9 cellular contexts compared by ENCODE assay signal in genomic region chr16:69917739-69918138, GRCh38.
DNase-seq lines count a peak whose midpoint lies in the region; ATAC-seq, FAIRE-seq and TF ChIP-seq lines count a peak whose summit lies in the region.
"Had no signal": no experiment of that assay in that cellular context is flagged by ENCODE, and none has a peak within 500 bp of the region (broad histone marks: within the 10 kb centered on the region; RNA-seq: fewer than 3 reads in every experiment).

No MANE protein-coding gene starts in this region.

- DNase-seq in coronary artery (ENCODE audit: low spot score) (peak; percentile 94), left kidney (ENCODE audit: low read depth, low spot score) (peak; percentile 80), urothelium cell line (ENCODE audit: low spot score) (peak; percentile 91), NCI-H82 (lab: John Stamatoyannopoulos, UW) (no peak)
- DNase-seq: activated CD8-positive, alpha-beta memory T cell treated with anti-CD3 and anti-CD28 coated beads, Interleukin-2, amount 10 ng/mL, durations not matched to agents 7 days and 5 days; NCI-H1436 treated with DMSO at 0.1 percent for 48 hours had no signal

- peak overlapping the region; percentile 11; the same call in 1 of the 2 replicates for H3K4me3 ChIP-seq in HUES6 (ENCODE audit: low read depth, low read length)
- peak overlapping the region; percentile 41 for H3K4me3 ChIP-seq in coronary artery

- ATAC-seq in HG02678 (IDR thresholded peaks at IDR 0.05; ENCODE audit: unreplicated experiment) (no peak), HG03196 (IDR thresholded peaks at IDR 0.05; ENCODE audit: unreplicated experiment) (no peak)
- ATAC-seq: activated CD8-positive, alpha-beta memory T cell treated with anti-CD3 and anti-CD28 coated beads, Interleukin-2, amount 10 ng/mL, durations not matched to agents 7 days and 5 days had no signal

- H3K36me3 ChIP-seq in HUES6 (ENCODE audit: control insufficient read depth, insufficient read depth, low read length), result no peaks in the 10 kb centered on the region

- H3K27ac ChIP-seq in HUES6 (ENCODE audit: low read depth, low read length) (peak overlapping the region; percentile 54; the same call in 1 of the 2 replicates), coronary artery (peak overlapping the region; percentile 76 to 91)

- peak; percentile 32 for FAIRE-seq in urothelium cell line (lab: Jason Lieb, UNC)

- no peaks in the 10 kb centered on the region for H3K27me3 ChIP-seq in HUES6 (ENCODE audit: control insufficient read depth, insufficient read depth, low read length)

- H3K9ac ChIP-seq in HUES6 (ENCODE audit: low read length), result peak overlapping the region; percentile 12

- H3K4me1 ChIP-seq in HUES6 (ENCODE audit: control insufficient read depth, insufficient read depth, low read length), result peaks cover 16% of the 10 kb centered on the region

- no peaks in the 10 kb centered on the region for H3K9me3 ChIP-seq in HUES6 (ENCODE audit: control insufficient read depth, insufficient read depth, low read depth, low read length)

- TF ChIP-seq CTCF in coronary artery (IDR thresholded peaks at IDR 0.05), result no peak
